ENCODE assay signal across 10 cellular contexts in genomic region chr18:62939433-62939832, GRCh38.
DNase-seq lines count a peak whose midpoint lies in the region; ATAC-seq and TF ChIP-seq lines count a peak whose summit lies in the region.
"Had no signal": no experiment of that assay in that cellular context is flagged by ENCODE, and none has a peak within 500 bp of the region (broad histone marks: within the 10 kb centered on the region; RNA-seq: fewer than 3 reads in every experiment).

No MANE protein-coding gene starts in this region.

- intact Hi-C loops in dorsolateral prefrontal cortex (cut with DNase I): no loop called here

- DNase-seq in NOMO-1 treated with DMSO at 0.1 percent for 48 hours (lab: John Stamatoyannopoulos, UW; ENCODE audit: unreplicated experiment): peak; percentile 93
- no peak for DNase-seq in dorsolateral prefrontal cortex
- no peak for DNase-seq in SW480 (ENCODE audit: low spot score)
- DNase-seq in NCI-H1694 treated with DMSO at 0.1 percent for 48 hours (lab: John Stamatoyannopoulos, UW): no peak
- DNase-seq in epidermal melanocyte (ENCODE audit: insufficient read length, low spot score): no peak
- DNase-seq: NCI-H524 treated with DMSO at 0.1 percent for 48 hours; stimulated activated naive CD4-positive, alpha-beta T cell had no signal

- peak overlapping the region; percentile 52 to 76 (median 74); a peak in 21 of 22 replicates for H3K27ac ChIP-seq in BLaER1 treated with 17β-estradiol and CSF1 and Interleukin-3, amounts not matched to agents 10 nM and 100 nM
- peak overlapping the region; percentile 2 to 84 (median 74) for H3K27ac ChIP-seq in dorsolateral prefrontal cortex
- H3K27ac ChIP-seq in neutrophil: peak overlapping the region; percentile 87

- no peak for ATAC-seq in GM19328 (IDR thresholded peaks at IDR 0.05; ENCODE audit: unreplicated experiment)

- peaks cover 0 to 36% (median 26%) of the 10 kb centered on the region in 11 experiments; a peak in 20 of 22 replicates for H3K36me3 ChIP-seq in BLaER1 treated with 17β-estradiol and CSF1 and Interleukin-3, amounts not matched to agents 10 nM and 100 nM
- H3K36me3 ChIP-seq in neutrophil: peaks cover 3% of the 10 kb centered on the region

- no peaks in the 10 kb centered on the region for H3K27me3 ChIP-seq in BLaER1 treated with 17β-estradiol and CSF1 and Interleukin-3, amounts not matched to agents 10 nM and 100 nM
- H3K27me3 ChIP-seq in dorsolateral prefrontal cortex: no peaks in the 10 kb centered on the region
- H3K27me3 ChIP-seq in neutrophil: no peaks in the 10 kb centered on the region

- H3K4me2 ChIP-seq in BLaER1 treated with 17β-estradiol and CSF1 and Interleukin-3, amounts not matched to agents 10 nM and 100 nM: peak overlapping the region; percentile 74 to 93 (median 83)

- H3K9me3 ChIP-seq in BLaER1 treated with 17β-estradiol and CSF1 and Interleukin-3, amounts not matched to agents 10 nM and 100 nM (replicated peaks in 1 of 11): peaks cover 0 to 24% (median 13%) of the 10 kb centered on the region in 11 experiments; a peak in 13 of 22 replicates
- H3K9me3 ChIP-seq in neutrophil: no peaks in the 10 kb centered on the region

- TF ChIP-seq CTCF in dorsolateral prefrontal cortex (IDR thresholded peaks at IDR 0.05 in 54 of 56, conservative IDR thresholded peaks at IDR 0.05 in 2 of 56; ENCODE audit: low read depth in 1 of 56, partially characterized antibody in 56 of 56): no peak
- no peak for TF ChIP-seq CTCF in neutrophil (IDR thresholded peaks at IDR 0.05)

- peak overlapping the region; percentile 1 to 48 (median 31); a peak in 12 of 20 replicates for H3K4me3 ChIP-seq in BLaER1 treated with 17β-estradiol and CSF1 and Interleukin-3, amounts not matched to agents 10 nM and 100 nM
- no peak overlapping the region for H3K4me3 ChIP-seq in dorsolateral prefrontal cortex
- H3K4me3 ChIP-seq in neutrophil (ENCODE audit: low read depth in 1 of 2, low read length in 1 of 2): peak overlapping the region; percentile 12 to 19

- H3K4me1 ChIP-seq in BLaER1 treated with 17β-estradiol and CSF1 and Interleukin-3, amounts not matched to agents 10 nM and 100 nM: peaks cover 59 to 68% (median 61%) of the 10 kb centered on the region in 10 experiments
- peaks cover 59 to 64% of the 10 kb centered on the region in 2 experiments for H3K4me1 ChIP-seq in neutrophil (ENCODE audit: control insufficient read depth in 1 of 2, insufficient read depth in 1 of 2, low read depth in 1 of 2, low read length in 1 of 2)

- peak overlapping the region; percentile 29 to 63 (median 53); a peak in 19 of 22 replicates for H3K9ac ChIP-seq in BLaER1 treated with 17β-estradiol and CSF1 and Interleukin-3, amounts not matched to agents 10 nM and 100 nM

- no peaks in the 10 kb centered on the region for H4K20me1 ChIP-seq in BLaER1 treated with 17β-estradiol and CSF1 and Interleukin-3, amounts not matched to agents 10 nM and 100 nM

Comparison
In these comparisons a context has a peak if more than half of its experiments do, and no peak if none do; other contexts are left out.
1. H3K4me3 ChIP-seq: peak in BLaER1 treated with 17β-estradiol and CSF1 and Interleukin-3, amounts not matched to agents 10 nM and 100 nM (10 of 10) and neutrophil (2 of 2); none in dorsolateral prefrontal cortex (0 of 59).
2. Peak in every context shown above with its lines, with median percentiles within 50 percentile points of each other: H3K27ac ChIP-seq.